In the genomic region with DNA sequence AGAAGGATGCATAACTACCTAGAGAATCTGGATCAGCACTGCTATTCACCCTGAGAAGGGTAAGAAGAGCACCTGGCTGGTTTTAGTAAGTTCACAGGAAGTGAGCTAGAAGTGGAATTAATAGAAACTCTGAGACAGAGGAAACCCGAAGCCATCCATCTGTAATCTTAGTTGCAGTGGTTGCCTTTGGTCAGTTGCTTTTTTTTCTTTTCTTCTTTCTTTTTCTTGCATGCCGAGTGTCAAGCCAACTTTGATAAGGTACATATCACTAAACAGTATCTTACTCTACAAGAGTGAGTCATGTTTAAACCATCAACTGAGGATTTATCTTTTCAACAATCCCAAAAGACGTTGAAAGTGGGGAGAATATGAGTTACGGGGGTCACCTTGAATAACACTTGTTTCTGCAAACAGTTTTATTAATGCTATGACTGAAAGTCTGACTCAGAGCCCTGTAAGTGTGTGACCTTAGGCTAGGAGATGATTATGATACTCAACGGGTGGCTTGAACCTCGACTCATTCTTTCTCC, we compare ENCODE assay signal across 1 cellular context.
TF ChIP-seq lines count a peak whose summit lies in the region.

No MANE protein-coding gene starts in this region.

TF ChIP-seq in K562, 482 proteins besides CTCF, POLR2A, EP300 and RAD21 (continued from another document):
- TF ChIP-seq, protein P1, sequence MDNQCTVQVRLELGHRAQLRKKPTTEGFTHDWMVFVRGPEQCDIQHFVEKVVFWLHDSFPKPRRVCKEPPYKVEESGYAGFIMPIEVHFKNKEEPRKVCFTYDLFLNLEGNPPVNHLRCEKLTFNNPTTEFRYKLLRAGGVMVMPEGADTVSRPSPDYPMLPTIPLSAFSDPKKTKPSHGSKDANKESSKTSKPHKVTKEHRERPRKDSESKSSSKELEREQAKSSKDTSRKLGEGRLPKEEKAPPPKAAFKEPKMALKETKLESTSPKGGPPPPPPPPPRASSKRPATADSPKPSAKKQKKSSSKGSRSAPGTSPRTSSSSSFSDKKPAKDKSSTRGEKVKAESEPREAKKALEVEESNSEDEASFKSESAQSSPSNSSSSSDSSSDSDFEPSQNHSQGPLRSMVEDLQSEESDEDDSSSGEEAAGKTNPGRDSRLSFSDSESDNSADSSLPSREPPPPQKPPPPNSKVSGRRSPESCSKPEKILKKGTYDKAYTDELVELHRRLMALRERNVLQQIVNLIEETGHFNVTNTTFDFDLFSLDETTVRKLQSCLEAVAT (IDR thresholded peaks at IDR 0.05): no peak
- TF ChIP-seq, protein P2, sequence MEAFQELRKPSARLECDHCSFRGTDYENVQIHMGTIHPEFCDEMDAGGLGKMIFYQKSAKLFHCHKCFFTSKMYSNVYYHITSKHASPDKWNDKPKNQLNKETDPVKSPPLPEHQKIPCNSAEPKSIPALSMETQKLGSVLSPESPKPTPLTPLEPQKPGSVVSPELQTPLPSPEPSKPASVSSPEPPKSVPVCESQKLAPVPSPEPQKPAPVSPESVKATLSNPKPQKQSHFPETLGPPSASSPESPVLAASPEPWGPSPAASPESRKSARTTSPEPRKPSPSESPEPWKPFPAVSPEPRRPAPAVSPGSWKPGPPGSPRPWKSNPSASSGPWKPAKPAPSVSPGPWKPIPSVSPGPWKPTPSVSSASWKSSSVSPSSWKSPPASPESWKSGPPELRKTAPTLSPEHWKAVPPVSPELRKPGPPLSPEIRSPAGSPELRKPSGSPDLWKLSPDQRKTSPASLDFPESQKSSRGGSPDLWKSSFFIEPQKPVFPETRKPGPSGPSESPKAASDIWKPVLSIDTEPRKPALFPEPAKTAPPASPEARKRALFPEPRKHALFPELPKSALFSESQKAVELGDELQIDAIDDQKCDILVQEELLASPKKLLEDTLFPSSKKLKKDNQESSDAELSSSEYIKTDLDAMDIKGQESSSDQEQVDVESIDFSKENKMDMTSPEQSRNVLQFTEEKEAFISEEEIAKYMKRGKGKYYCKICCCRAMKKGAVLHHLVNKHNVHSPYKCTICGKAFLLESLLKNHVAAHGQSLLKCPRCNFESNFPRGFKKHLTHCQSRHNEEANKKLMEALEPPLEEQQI (IDR thresholded peaks at IDR 0.05): no peak
- TF ChIP-seq RCOR1 (IDR thresholded peaks at IDR 0.05; ENCODE audit: borderline replicate concordance in 1 of 2, low read depth in 2 of 2, low read length in 2 of 2) (peak in 1 of 2 experiments; percentile 24; a peak in 1 of 4 replicates), ESRRA (IDR thresholded peaks at IDR 0.05; ENCODE audit: borderline replicate concordance, low read depth) (peak; percentile 43; the same call in 1 of the 2 replicates), MEIS2 (IDR thresholded peaks at IDR 0.05; ENCODE audit: partially characterized antibody) (peak; percentile 46), ZNF431 (CRISPR knock-in tag; IDR thresholded peaks at IDR 0.05) (no peak), ZNF384 (IDR thresholded peaks at IDR 0.05; ENCODE audit: low read depth, low read length) (no peak), ZNF263 (CRISPR knock-in tag; IDR thresholded peaks at IDR 0.05; ENCODE audit: borderline replicate concordance) (no peak), FOSL1 (tag; conservative IDR thresholded peaks at IDR 0.05) (peak; percentile 90), ARID1B (IDR thresholded peaks at IDR 0.05) (peak; percentile 14; the same call in 1 of the 2 replicates)
- TF ChIP-seq, protein P3, sequence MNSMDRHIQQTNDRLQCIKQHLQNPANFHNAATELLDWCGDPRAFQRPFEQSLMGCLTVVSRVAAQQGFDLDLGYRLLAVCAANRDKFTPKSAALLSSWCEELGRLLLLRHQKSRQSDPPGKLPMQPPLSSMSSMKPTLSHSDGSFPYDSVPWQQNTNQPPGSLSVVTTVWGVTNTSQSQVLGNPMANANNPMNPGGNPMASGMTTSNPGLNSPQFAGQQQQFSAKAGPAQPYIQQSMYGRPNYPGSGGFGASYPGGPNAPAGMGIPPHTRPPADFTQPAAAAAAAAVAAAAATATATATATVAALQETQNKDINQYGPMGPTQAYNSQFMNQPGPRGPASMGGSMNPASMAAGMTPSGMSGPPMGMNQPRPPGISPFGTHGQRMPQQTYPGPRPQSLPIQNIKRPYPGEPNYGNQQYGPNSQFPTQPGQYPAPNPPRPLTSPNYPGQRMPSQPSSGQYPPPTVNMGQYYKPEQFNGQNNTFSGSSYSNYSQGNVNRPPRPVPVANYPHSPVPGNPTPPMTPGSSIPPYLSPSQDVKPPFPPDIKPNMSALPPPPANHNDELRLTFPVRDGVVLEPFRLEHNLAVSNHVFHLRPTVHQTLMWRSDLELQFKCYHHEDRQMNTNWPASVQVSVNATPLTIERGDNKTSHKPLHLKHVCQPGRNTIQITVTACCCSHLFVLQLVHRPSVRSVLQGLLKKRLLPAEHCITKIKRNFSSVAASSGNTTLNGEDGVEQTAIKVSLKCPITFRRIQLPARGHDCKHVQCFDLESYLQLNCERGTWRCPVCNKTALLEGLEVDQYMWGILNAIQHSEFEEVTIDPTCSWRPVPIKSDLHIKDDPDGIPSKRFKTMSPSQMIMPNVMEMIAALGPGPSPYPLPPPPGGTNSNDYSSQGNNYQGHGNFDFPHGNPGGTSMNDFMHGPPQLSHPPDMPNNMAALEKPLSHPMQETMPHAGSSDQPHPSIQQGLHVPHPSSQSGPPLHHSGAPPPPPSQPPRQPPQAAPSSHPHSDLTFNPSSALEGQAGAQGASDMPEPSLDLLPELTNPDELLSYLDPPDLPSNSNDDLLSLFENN (IDR thresholded peaks at IDR 0.05; ENCODE audit: low read depth in 2 of 2, low read length in 2 of 2): no peak
- TF ChIP-seq, protein P4, sequence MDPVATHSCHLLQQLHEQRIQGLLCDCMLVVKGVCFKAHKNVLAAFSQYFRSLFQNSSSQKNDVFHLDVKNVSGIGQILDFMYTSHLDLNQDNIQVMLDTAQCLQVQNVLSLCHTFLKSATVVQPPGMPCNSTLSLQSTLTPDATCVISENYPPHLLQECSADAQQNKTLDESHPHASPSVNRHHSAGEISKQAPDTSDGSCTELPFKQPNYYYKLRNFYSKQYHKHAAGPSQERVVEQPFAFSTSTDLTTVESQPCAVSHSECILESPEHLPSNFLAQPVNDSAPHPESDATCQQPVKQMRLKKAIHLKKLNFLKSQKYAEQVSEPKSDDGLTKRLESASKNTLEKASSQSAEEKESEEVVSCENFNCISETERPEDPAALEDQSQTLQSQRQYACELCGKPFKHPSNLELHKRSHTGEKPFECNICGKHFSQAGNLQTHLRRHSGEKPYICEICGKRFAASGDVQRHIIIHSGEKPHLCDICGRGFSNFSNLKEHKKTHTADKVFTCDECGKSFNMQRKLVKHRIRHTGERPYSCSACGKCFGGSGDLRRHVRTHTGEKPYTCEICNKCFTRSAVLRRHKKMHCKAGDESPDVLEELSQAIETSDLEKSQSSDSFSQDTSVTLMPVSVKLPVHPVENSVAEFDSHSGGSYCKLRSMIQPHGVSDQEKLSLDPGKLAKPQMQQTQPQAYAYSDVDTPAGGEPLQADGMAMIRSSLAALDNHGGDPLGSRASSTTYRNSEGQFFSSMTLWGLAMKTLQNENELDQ (CRISPR knock-in tag; IDR thresholded peaks at IDR 0.05; ENCODE audit: borderline replicate concordance): no peak
- TF ChIP-seq, protein P5, sequence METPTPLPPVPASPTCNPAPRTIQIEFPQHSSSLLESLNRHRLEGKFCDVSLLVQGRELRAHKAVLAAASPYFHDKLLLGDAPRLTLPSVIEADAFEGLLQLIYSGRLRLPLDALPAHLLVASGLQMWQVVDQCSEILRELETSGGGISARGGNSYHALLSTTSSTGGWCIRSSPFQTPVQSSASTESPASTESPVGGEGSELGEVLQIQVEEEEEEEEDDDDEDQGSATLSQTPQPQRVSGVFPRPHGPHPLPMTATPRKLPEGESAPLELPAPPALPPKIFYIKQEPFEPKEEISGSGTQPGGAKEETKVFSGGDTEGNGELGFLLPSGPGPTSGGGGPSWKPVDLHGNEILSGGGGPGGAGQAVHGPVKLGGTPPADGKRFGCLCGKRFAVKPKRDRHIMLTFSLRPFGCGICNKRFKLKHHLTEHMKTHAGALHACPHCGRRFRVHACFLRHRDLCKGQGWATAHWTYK (CRISPR knock-in tag; IDR thresholded peaks at IDR 0.05): no peak
